Comparison of ENCODE assay signal across 11 cellular contexts in the genomic region with DNA sequence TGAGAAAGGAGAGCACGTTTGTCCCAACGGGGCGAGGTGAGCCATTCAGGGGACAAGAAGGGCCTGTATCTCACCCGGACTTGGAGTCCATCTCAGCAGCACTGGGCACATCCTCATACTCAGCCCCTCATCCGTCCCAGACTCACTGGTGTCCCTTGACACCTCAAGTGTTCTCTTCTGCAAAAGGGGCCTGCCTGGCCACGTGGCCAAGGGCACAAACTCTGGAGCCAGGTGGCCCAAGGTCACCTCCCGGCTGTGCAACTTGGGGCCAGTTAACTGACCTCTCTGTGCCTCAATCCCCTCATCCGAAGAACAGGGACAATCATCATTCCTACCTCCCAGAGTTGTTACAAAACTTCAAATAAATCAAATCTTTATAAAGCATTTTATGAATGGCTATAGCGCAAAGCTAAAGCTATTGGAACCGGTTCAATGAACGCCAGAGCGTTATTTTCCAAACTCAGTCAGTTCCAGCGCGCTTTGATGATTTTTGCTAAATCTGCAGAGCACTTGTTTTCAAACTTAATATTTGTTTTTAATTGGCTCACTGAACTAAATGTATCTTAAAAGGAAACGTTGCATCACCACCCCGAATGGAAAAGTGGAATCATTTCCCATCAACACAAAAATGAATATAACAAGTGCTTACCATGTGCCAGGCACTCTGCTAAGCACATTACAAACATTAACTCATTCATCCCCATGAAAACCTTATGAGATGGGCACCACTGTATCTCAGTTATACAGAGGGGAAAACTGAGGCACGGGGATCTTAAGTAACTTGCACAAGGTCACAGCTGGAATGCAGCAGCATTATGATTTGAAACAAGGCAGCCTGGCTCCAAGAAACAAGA. TPM values are rescaled to one million over a fixed set of nuclear protein-coding genes. Genes with fewer than 3 reads are reported as not detected.
DNase-seq lines count a peak whose midpoint lies in the region; ATAC-seq and TF ChIP-seq lines count a peak whose summit lies in the region.
"Had no signal": no experiment of that assay in that cellular context is flagged by ENCODE, and none has a peak within 500 bp of the region (broad histone marks: within the 10 kb centered on the region; RNA-seq: fewer than 3 reads in every experiment).

No MANE protein-coding gene starts in this region.

- peak overlapping the region; percentile 17 for H2BK15ac ChIP-seq in neuronal stem cell (ENCODE audit: low read length)

- H3K9me2 ChIP-seq in PC-9 (ENCODE audit: insufficient read depth) (no peaks in the 10 kb centered on the region), MM.1S (replicated peaks; ENCODE audit: insufficient read depth, low read length) (no peaks in the 10 kb centered on the region)

- no peaks in the 10 kb centered on the region for H3K79me1 ChIP-seq in neuronal stem cell (ENCODE audit: low read depth, low read length)

- no peak overlapping the region for H2BK120ac ChIP-seq in neuronal stem cell (ENCODE audit: low read depth, low read length)

- BruUV-seq in PC-9 (replicated peaks; lab: Mats Ljungman, UMichigan) = no TSS peak

- H3K4me1 Mint-ChIP-seq in stimulated activated naive CD8-positive, alpha-beta T cell treated with anti-CD3 and anti-CD28 coated beads, Interleukin-15, amount 100 ng/mL, for 72 hours = peaks cover 7% of the 10 kb centered on the region

- H3K4me1 ChIP-seq in fibroblast of lung (ENCODE audit: control insufficient read depth, extremely low read depth, insufficient read depth, low read length) = no peaks in the 10 kb centered on the region
- peaks cover 0 to 2% of the 10 kb centered on the region in 2 donors for H3K4me1 ChIP-seq in neuronal stem cell (ENCODE audit: control insufficient read depth in 2 of 2, insufficient read depth in 1 of 2, low read depth in 1 of 2, low read length in 2 of 2)
- H3K4me1 ChIP-seq in PC-9 (replicated peaks; ENCODE audit: insufficient read depth) = 0 out of 2 replicates have a peak, but pooled peaks cover 3% of the 10 kb centered on the region
- no peaks in the 10 kb centered on the region for H3K4me1 ChIP-seq in MM.1S (ENCODE audit: low read length)

- no peak overlapping the region for H4K91ac ChIP-seq in neuronal stem cell (ENCODE audit: low read depth, low read length, poor library complexity)

- H3K27ac ChIP-seq in fibroblast of lung (ENCODE audit: insufficient read depth, low read length) (no peak overlapping the region), neuronal stem cell (replicated peaks; ENCODE audit: low read length) (no peak overlapping the region), PC-9 (no peak overlapping the region), MM.1S (ENCODE audit: low read length) (no peak overlapping the region)
- H3K27ac ChIP-seq: cardiac muscle cell had no signal

- peak; percentile 12 for ATAC-seq in stimulated activated naive CD8-positive, alpha-beta T cell treated with anti-CD3 and anti-CD28 coated beads, Interleukin-15, Interleukin-2, amounts not matched to agents 100 U/mL and 50 U/mL, for 24 hours
- no peak for ATAC-seq in stimulated activated naive CD8-positive, alpha-beta T cell treated with anti-CD3 and anti-CD28 coated beads, Interleukin-15, amount 100 ng/mL, for 72 hours
- ATAC-seq in HG02678 (IDR thresholded peaks at IDR 0.05; ENCODE audit: unreplicated experiment) = no peak

- H3K4me2 ChIP-seq in fibroblast of lung (ENCODE audit: extremely low read depth, insufficient read depth, low read length) (peak overlapping the region; percentile 37), neuronal stem cell (ENCODE audit: insufficient read depth, low read length, poor library complexity, severe bottlenecking) (no peak overlapping the region), PC-9 (no peak overlapping the region), MM.1S (ENCODE audit: low read depth, low read length) (no peak overlapping the region)

- H4K20me1 ChIP-seq in fibroblast of lung (ENCODE audit: control insufficient read depth, extremely low read depth, insufficient read depth, low read length) (no peaks in the 10 kb centered on the region), PC-9 (ENCODE audit: insufficient read depth) (no peaks in the 10 kb centered on the region), MM.1S (ENCODE audit: insufficient read depth, low read length) (no peaks in the 10 kb centered on the region)

- H3K27me3 ChIP-seq in fibroblast of lung (ENCODE audit: control insufficient read depth, insufficient read depth, low read length) (no peaks in the 10 kb centered on the region), neuronal stem cell (ENCODE audit: control insufficient read depth in 3 of 3, insufficient read depth in 3 of 3, low read depth in 1 of 3, low read length in 3 of 3) (peaks cover 0 to 32% (median 6%) of the 10 kb centered on the region in 3 experiments), PC-9 (ENCODE audit: insufficient read depth, low read depth) (no peaks in the 10 kb centered on the region), MM.1S (replicated peaks; ENCODE audit: insufficient read depth, low read length) (no peaks in the 10 kb centered on the region)

- intact Hi-C loops in PC-9 (cut with micrococcal nuclease; ENCODE audit: unreplicated experiment) = no loop called here

- H4K8ac ChIP-seq in neuronal stem cell (ENCODE audit: low read depth, low read length) = no peak overlapping the region

- WGBS in neuronal stem cell (ENCODE audit: extremely low coverage in 2 of 2, insufficient read length in 2 of 2, insufficient replicate concordance in 1 of 2), 2 donors = no CpG with 5 or more reads among the region's 17 CpGs

- H3K36me3 ChIP-seq in fibroblast of lung (ENCODE audit: control insufficient read depth, insufficient read depth, low read length) (no peaks in the 10 kb centered on the region), neuronal stem cell (replicated peaks in 1 of 2; ENCODE audit: control insufficient read depth in 2 of 2, insufficient read depth in 2 of 2, low read length in 2 of 2) (no peaks in the 10 kb centered on the region), PC-9 (ENCODE audit: low read depth) (no peaks in the 10 kb centered on the region), MM.1S (replicated peaks; ENCODE audit: insufficient read depth, low read length) (no peaks in the 10 kb centered on the region)
- H3K36me3 ChIP-seq: cardiac muscle cell had no signal

- no peaks in the 10 kb centered on the region for H3K79me2 ChIP-seq in fibroblast of lung (ENCODE audit: control insufficient read depth, insufficient read depth, low read length)
- H3K79me2 ChIP-seq in PC-9 (ENCODE audit: low read depth) = no peaks in the 10 kb centered on the region
- no peaks in the 10 kb centered on the region for H3K79me2 ChIP-seq in MM.1S (ENCODE audit: low read length)

- no peak overlapping the region for H3K4me3 Mint-ChIP-seq in stimulated activated naive CD8-positive, alpha-beta T cell treated with anti-CD3 and anti-CD28 coated beads, Interleukin-15, amount 100 ng/mL, for 72 hours
- H3K4me3 Mint-ChIP-seq: B cell had no signal

- no peak overlapping the region for H3K14ac ChIP-seq in neuronal stem cell (ENCODE audit: low read length)

- H3K4me3 ChIP-seq in fibroblast of lung (replicated peaks in 1 of 4; ENCODE audit: control extremely low read depth in 1 of 4, insufficient read depth in 1 of 4, low read depth in 3 of 4, low read length in 4 of 4) = no peak overlapping the region
- no peak overlapping the region for H3K4me3 ChIP-seq in neuronal stem cell (ENCODE audit: low read length in 2 of 2)
- H3K4me3 ChIP-seq in PC-9 = no peak overlapping the region
- H3K4me3 ChIP-seq in MM.1S (ENCODE audit: low read length) = no peak overlapping the region
- H3K4me3 ChIP-seq: cardiac muscle cell had no signal

- no peak overlapping the region for H2AK5ac ChIP-seq in neuronal stem cell (ENCODE audit: low read depth, low read length)

- no peak for DNase-seq in stimulated activated naive CD8-positive, alpha-beta T cell treated with anti-CD3 and anti-CD28 coated beads, Interleukin-15, Interleukin-2, amounts not matched to agents 100 U/mL and 50 U/mL, for 24 hours
- DNase-seq in stimulated activated naive CD8-positive, alpha-beta T cell treated with anti-CD3 and anti-CD28 coated beads, Interleukin-15, amount 100 ng/mL, for 72 hours = no peak
- DNase-seq in fibroblast of lung (ENCODE audit: low read depth in 2 of 2) (peak; percentile 19 to 86), neuronal stem cell (ENCODE audit: low spot score) (no peak), T-helper 1 cell (no peak), PC-9 (no peak), MM.1S (no peak)
- DNase-seq: activated CD8-positive, alpha-beta memory T cell treated with anti-CD3 and anti-CD28 coated beads, Interleukin-2, amount 50 U/mL, for 4 hours had no signal

- H3K9me3 Mint-ChIP-seq in stimulated activated naive CD8-positive, alpha-beta T cell treated with anti-CD3 and anti-CD28 coated beads, Interleukin-15, amount 100 ng/mL, for 72 hours = no peaks in the 10 kb centered on the region

- H3K23ac ChIP-seq in neuronal stem cell (ENCODE audit: low read depth, low read length, poor library complexity) = no peak overlapping the region

- H2BK12ac ChIP-seq in neuronal stem cell (ENCODE audit: low read length) = no peak overlapping the region

- no peak overlapping the region for H3K4ac ChIP-seq in neuronal stem cell (ENCODE audit: low read length)

- TF ChIP-seq CTCF in fibroblast of lung (conservative IDR thresholded peaks at IDR 0.05 in 1 of 2, IDR thresholded peaks at IDR 0.05 in 1 of 2; ENCODE audit: low read depth in 1 of 2, low read length in 2 of 2) (no peak), PC-9 (conservative IDR thresholded peaks at IDR 0.05) (no peak), MM.1S (IDR thresholded peaks at IDR 0.05; ENCODE audit: low read length) (no peak)

- no peak overlapping the region for H2BK5ac ChIP-seq in neuronal stem cell (ENCODE audit: low read length)

- no peaks in the 10 kb centered on the region for H3K9me3 ChIP-seq in fibroblast of lung (ENCODE audit: control insufficient read depth, insufficient read depth, low read depth, low read length)
- H3K9me3 ChIP-seq in neuronal stem cell (replicated peaks in 1 of 2; ENCODE audit: control insufficient read depth in 2 of 2, insufficient read depth in 1 of 2, low read depth in 1 of 2, low read length in 2 of 2) = peaks cover 0 to 2% of the 10 kb centered on the region in 2 donors
- no peaks in the 10 kb centered on the region for H3K9me3 ChIP-seq in PC-9 (ENCODE audit: insufficient read depth, low read depth)
- H3K9me3 ChIP-seq in MM.1S (replicated peaks; ENCODE audit: insufficient read depth, low read length) = no peaks in the 10 kb centered on the region

- H3K18ac ChIP-seq in neuronal stem cell (ENCODE audit: low read length) = no peak overlapping the region

- peak overlapping the region in 1 of 2 donors; percentile 30 for H3K27ac Mint-ChIP-seq in stimulated activated naive CD8-positive, alpha-beta T cell treated with anti-CD3 and anti-CD28 coated beads, Interleukin-15, amount 100 ng/mL, for 72 hours
- H3K27ac Mint-ChIP-seq: B cell had no signal

- CTCF ChIA-PET in PC-9 (lab: Charles Lee) = no interaction called here

- H3K27me3 Mint-ChIP-seq in stimulated activated naive CD8-positive, alpha-beta T cell treated with anti-CD3 and anti-CD28 coated beads, Interleukin-15, amount 100 ng/mL, for 72 hours = no peaks in the 10 kb centered on the region
- H3K27me3 Mint-ChIP-seq: B cell had no signal

- H3F3A ChIP-seq in PC-9 (ENCODE audit: insufficient read depth, low read depth) (no peaks in the 10 kb centered on the region), MM.1S (ENCODE audit: insufficient read depth, low read length) (no peaks in the 10 kb centered on the region)

- no peak overlapping the region for H3K9ac ChIP-seq in fibroblast of lung (ENCODE audit: insufficient read depth, low read length)
- no peak overlapping the region for H3K9ac ChIP-seq in neuronal stem cell (ENCODE audit: low read depth, low read length, poor library complexity)
- no peak overlapping the region for H3K9ac ChIP-seq in MM.1S (ENCODE audit: low read length)

- POLR2A ChIA-PET in PC-9 (lab: Charles Lee; ENCODE audit: unreplicated experiment) = no interaction called here

- H2AFZ ChIP-seq in fibroblast of lung (ENCODE audit: low read length) = no peak overlapping the region
- H2AFZ ChIP-seq in neuronal stem cell (ENCODE audit: low read length) = no peak overlapping the region
- no peak overlapping the region for H2AFZ ChIP-seq in PC-9
- H2AFZ ChIP-seq in MM.1S (ENCODE audit: low read length) = no peak overlapping the region

RNA-seq across cellular contexts. Expression of a gene that starts 49.3 kb away (rescaled TPM):
- 56.5 and 148 TPM in 2 replicates for total RNA-seq in fibroblast of lung
- polyA plus RNA-seq in fibroblast of lung = 121 and 291 TPM in 2 replicates
- polyA plus RNA-seq in fibroblast of lung (2012) = 89.4 and 192 TPM in 2 replicates
- 200 and 307 TPM in 2 replicates for polyA minus RNA-seq in fibroblast of lung (ENCODE audit: low replicate concordance)
- polyA plus RNA-seq in neuronal stem cell (2013, experiment 1 of 2) = 10.2 TPM
- polyA plus RNA-seq in neuronal stem cell (2013, experiment 2 of 2) = 10.0 TPM
- 10.3 and 18.4 TPM in 2 replicates for total RNA-seq in PC-9 (2021)

Comparison
In these comparisons a context has a peak if more than half of its experiments do, and no peak if none do; other contexts are left out.
1. DNase-seq: peak in fibroblast of lung (2 of 2); none in stimulated activated naive CD8-positive, alpha-beta T cell treated with anti-CD3 and anti-CD28 coated beads, Interleukin-15, Interleukin-2, amounts not matched to agents 100 U/mL and 50 U/mL, for 24 hours (single experiment), stimulated activated naive CD8-positive, alpha-beta T cell treated with anti-CD3 and anti-CD28 coated beads, Interleukin-15, amount 100 ng/mL, for 72 hours (0 of 2), neuronal stem cell (single experiment), T-helper 1 cell (0 of 5), PC-9 (0 of 2) and MM.1S (single experiment).